ENCODE assay signal across 8 cellular contexts in the genomic region with DNA sequence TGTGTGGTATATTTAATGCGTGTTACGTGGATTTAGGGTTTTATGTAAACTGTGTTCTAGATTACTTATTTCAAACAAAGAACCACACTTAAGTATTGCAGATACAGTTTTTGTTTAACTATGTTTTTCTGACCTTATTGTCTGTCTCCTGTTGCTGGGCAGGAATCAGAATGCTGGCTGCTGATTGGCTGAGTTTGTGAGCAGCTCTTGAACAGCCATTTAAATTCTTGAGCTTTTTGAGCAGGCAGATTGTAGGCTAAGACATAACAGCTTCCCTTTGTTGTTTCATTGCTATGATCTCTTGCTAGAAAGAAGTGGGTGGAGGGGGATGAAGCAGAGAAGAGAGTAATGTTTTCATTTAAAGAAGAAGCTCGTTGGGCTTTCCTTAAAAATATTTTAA. TPM values are rescaled to one million over a fixed set of nuclear protein-coding genes. Genes with fewer than 3 reads are reported as not detected.
A peak's percentile ranks its signal among the peaks of the same experiment; 100 is the strongest.
DNase-seq lines count a peak whose midpoint lies in the region; ATAC-seq and TF ChIP-seq lines count a peak whose summit lies in the region.

No MANE protein-coding gene starts in this region.

- peak; percentile 31 for DNase-seq in GDM1 (lab: John Stamatoyannopoulos, UW)
- peak; percentile 68 for DNase-seq in NCI-H82 treated with DMSO at 0.1 percent for 48 hours (lab: John Stamatoyannopoulos, UW; ENCODE audit: unreplicated experiment)
- DNase-seq in activated T-helper 2 cell treated with anti-CD3 and anti-CD28 coated beads, Interferon-gamma antibody, Interleukin-2, Interleukin-4, amounts not matched to agents 10 μg/mL and 5 μg/mL and 100 μg/mL, durations not matched to agents 14 hours and 24 hours and 36 hours (ENCODE audit: low spot score): peak; percentile 64
- peak; percentile 91 for DNase-seq in fibroblast of villous mesenchyme (ENCODE audit: low read depth)
- DNase-seq in nephron progenitor cell: peak; percentile 54
- DNase-seq in stromal cell of bone marrow (ENCODE audit: low read depth): peak; percentile 79

- peak overlapping the region; percentile 92 for H3K27ac Mint-ChIP-seq in activated T-helper 2 cell treated with anti-CD3 and anti-CD28 coated beads, Interferon-gamma antibody, Interleukin-2, Interleukin-4, amounts not matched to agents 10 μg/mL and 5 μg/mL and 100 μg/mL, durations not matched to agents 14 hours and 24 hours and 36 hours
- H3K27ac Mint-ChIP-seq in nephron progenitor cell: peak overlapping the region; percentile 96

- H3K4me1 Mint-ChIP-seq in activated T-helper 2 cell treated with anti-CD3 and anti-CD28 coated beads, Interferon-gamma antibody, Interleukin-2, Interleukin-4, amounts not matched to agents 10 μg/mL and 5 μg/mL and 100 μg/mL, durations not matched to agents 14 hours and 24 hours and 36 hours (ENCODE audit: low read depth): peaks cover 42% of the 10 kb centered on the region
- peaks cover 35% of the 10 kb centered on the region for H3K4me1 Mint-ChIP-seq in nephron progenitor cell

- no peak for TF ChIP-seq CTCF in fibroblast of villous mesenchyme (IDR thresholded peaks at IDR 0.05; ENCODE audit: insufficient read depth, low read depth, low read length)
- TF ChIP-seq CTCF in nephron progenitor cell (IDR thresholded peaks at IDR 0.05): no peak

- peak overlapping the region; percentile 77 for H3K4me3 Mint-ChIP-seq in activated T-helper 2 cell treated with anti-CD3 and anti-CD28 coated beads, Interferon-gamma antibody, Interleukin-2, Interleukin-4, amounts not matched to agents 10 μg/mL and 5 μg/mL and 100 μg/mL, durations not matched to agents 14 hours and 24 hours and 36 hours (ENCODE audit: low read depth)
- peak overlapping the region; percentile 80 for H3K4me3 Mint-ChIP-seq in nephron progenitor cell

- H3K4me3 ChIP-seq in fibroblast of villous mesenchyme (ENCODE audit: low read depth, low read length): no peak overlapping the region

- peaks cover 57% of the 10 kb centered on the region for H3K36me3 Mint-ChIP-seq in activated T-helper 2 cell treated with anti-CD3 and anti-CD28 coated beads, Interferon-gamma antibody, Interleukin-2, Interleukin-4, amounts not matched to agents 10 μg/mL and 5 μg/mL and 100 μg/mL, durations not matched to agents 14 hours and 24 hours and 36 hours (ENCODE audit: low read depth)
- H3K36me3 Mint-ChIP-seq in nephron progenitor cell (ENCODE audit: low read depth): peaks cover 60% of the 10 kb centered on the region

- peaks cover 32% of the 10 kb centered on the region for H3K9me3 Mint-ChIP-seq in activated T-helper 2 cell treated with anti-CD3 and anti-CD28 coated beads, Interferon-gamma antibody, Interleukin-2, Interleukin-4, amounts not matched to agents 10 μg/mL and 5 μg/mL and 100 μg/mL, durations not matched to agents 14 hours and 24 hours and 36 hours
- H3K9me3 Mint-ChIP-seq in nephron progenitor cell: peaks cover 49% of the 10 kb centered on the region

- ATAC-seq in GM19351 (IDR thresholded peaks at IDR 0.05; ENCODE audit: unreplicated experiment) (no peak), GM18873 (IDR thresholded peaks at IDR 0.05; ENCODE audit: low FRiP score, unreplicated experiment) (no peak)

- intact Hi-C loops in activated T-helper 2 cell treated with anti-CD3 and anti-CD28 coated beads, Interferon-gamma antibody, Interleukin-2, Interleukin-4, amounts not matched to agents 10 μg/mL and 5 μg/mL and 100 μg/mL, durations not matched to agents 14 hours and 24 hours and 36 hours (cut with micrococcal nuclease): loop anchor here (1.0 to 5.0 kb wide), 3 partner anchors 35 to 178 kb away; no protein-coding TSS in a partner anchor

- no peaks in the 10 kb centered on the region for H3K27me3 Mint-ChIP-seq in activated T-helper 2 cell treated with anti-CD3 and anti-CD28 coated beads, Interferon-gamma antibody, Interleukin-2, Interleukin-4, amounts not matched to agents 10 μg/mL and 5 μg/mL and 100 μg/mL, durations not matched to agents 14 hours and 24 hours and 36 hours (ENCODE audit: low read depth)
- H3K27me3 Mint-ChIP-seq in nephron progenitor cell (ENCODE audit: low read depth, poor library complexity): no peaks in the 10 kb centered on the region

RNA-seq across cellular contexts. Expression of a gene that starts 52.2 kb away (rescaled TPM):
- 81.2 and 82.1 TPM in 2 replicates for total RNA-seq in activated T-helper 2 cell treated with anti-CD3 and anti-CD28 coated beads, Interferon-gamma antibody, Interleukin-2, Interleukin-4, amounts not matched to agents 10 μg/mL and 5 μg/mL and 100 μg/mL, durations not matched to agents 14 hours and 24 hours and 36 hours
- 23.8 and 33.2 TPM in 2 replicates for total RNA-seq in fibroblast of villous mesenchyme

Comparison
In these comparisons a context has a peak if more than half of its experiments do, and no peak if none do; other contexts are left out.
1. DNase-seq: peak in every context shown above with its lines; median percentile 91 in fibroblast of villous mesenchyme; 79 in stromal cell of bone marrow; 68 in NCI-H82 treated with DMSO at 0.1 percent for 48 hours; 64 in activated T-helper 2 cell treated with anti-CD3 and anti-CD28 coated beads, Interferon-gamma antibody, Interleukin-2, Interleukin-4, amounts not matched to agents 10 μg/mL and 5 μg/mL and 100 μg/mL, durations not matched to agents 14 hours and 24 hours and 36 hours; 54 in nephron progenitor cell; 31 in GDM1.